In genomic region chr11:12020546-12020945, GRCh38 we compare ENCODE assay signal across 24 cellular contexts. TPM values are rescaled to one million over a fixed set of nuclear protein-coding genes. Genes with fewer than 3 reads are reported as not detected.
"Had no signal": no experiment of that assay in that cellular context is flagged by ENCODE, and none has a peak within 500 bp of the region (broad histone marks: within the 10 kb centered on the region; RNA-seq: fewer than 3 reads in every experiment).

No MANE protein-coding gene starts in this region.

- H3K27ac Mint-ChIP-seq: activated CD4-positive, alpha-beta memory T cell treated with anti-CD3 and anti-CD28 coated beads, Interleukin-2, amount 10 ng/mL, durations not matched to agents 7 days and 5 days; activated CD4-positive, alpha-beta T cell treated with anti-CD3 and anti-CD28 coated beads, Interleukin-2, amount 10 ng/mL, durations not matched to agents 24 days and 14 days; activated naive CD4-positive, alpha-beta T cell treated with anti-CD3 and anti-CD28 coated beads, Interleukin-2, amount 10 ng/mL, durations not matched to agents 7 days and 5 days; activated naive CD8-positive, alpha-beta T cell treated with anti-CD3 and anti-CD28 coated beads, Interleukin-2, amount 10 ng/mL, durations not matched to agents 7 days and 5 days; activated T-cell treated with anti-CD3 and anti-CD28 coated beads, Interleukin-2, amount 50 U/mL, for 24 hours; memory B cell; natural killer cell; stimulated activated effector memory CD8-positive, alpha-beta T cell treated with anti-CD3 and anti-CD28 coated beads, Interleukin-12 subunit alpha, Interleukin-12 subunit beta, amount 100 ng/mL, for 72 hours; stimulated activated naive CD8-positive, alpha-beta T cell treated with anti-CD3 and anti-CD28 coated beads, Interleukin-15, Interleukin-2, amounts not matched to agents 100 ng/mL and 50 ng/mL, for 24 hours; T-helper 17 cell had no signal

- H3K4me3 ChIP-seq: sigmoid colon had no signal

- H3K9me3 Mint-ChIP-seq: activated naive CD4-positive, alpha-beta T cell treated with anti-CD3 and anti-CD28 coated beads, Interleukin-2, amount 10 ng/mL, durations not matched to agents 7 days and 5 days; natural killer cell; stimulated activated naive CD8-positive, alpha-beta T cell treated with anti-CD3 and anti-CD28 coated beads, Interleukin-15, Interleukin-2, amounts not matched to agents 100 ng/mL and 50 ng/mL, for 24 hours had no signal

- H3K36me3 ChIP-seq: ascending aorta, brain microvascular endothelial cell, sigmoid colon, WERI-Rb-1 had no signal

- FAIRE-seq: islet of Langerhans, small intestine had no signal

- DNase-seq: activated CD4-positive, alpha-beta memory T cell treated with anti-CD3 and anti-CD28 coated beads, Interleukin-2, amount 10 ng/mL, durations not matched to agents 7 days and 5 days; activated CD4-positive, alpha-beta T cell treated with anti-CD3 and anti-CD28 coated beads, Interleukin-2, amount 10 ng/mL, durations not matched to agents 24 days and 14 days; activated CD8-positive, alpha-beta memory T cell treated with anti-CD3 and anti-CD28 coated beads, Interleukin-2, amount 50 U/mL, for 48 hours; activated gamma-delta T cell; activated naive CD4-positive, alpha-beta T cell treated with anti-CD3 and anti-CD28 coated beads, Interleukin-2, amount 10 ng/mL, durations not matched to agents 7 days and 5 days; activated naive CD8-positive, alpha-beta T cell treated with anti-CD3 and anti-CD28 coated beads, Interleukin-2, amount 10 ng/mL, durations not matched to agents 7 days and 5 days; activated T-cell treated with anti-CD3 and anti-CD28 coated beads, Interleukin-2, amount 50 U/mL, for 24 hours; brain microvascular endothelial cell; central memory CD4-positive, alpha-beta T cell; foreskin fibroblast; head of caudate nucleus; natural killer cell; sigmoid colon; small intestine; stimulated activated CD4-positive, alpha-beta T cell treated with anti-CD3 and anti-CD28 coated beads, Interleukin-4, amount 100 ng/mL, for 24 hours; substantia nigra; T-helper 17 cell; T1000; WERI-Rb-1 had no signal

- H3K4me1 Mint-ChIP-seq: activated CD4-positive, alpha-beta memory T cell treated with anti-CD3 and anti-CD28 coated beads, Interleukin-2, amount 10 ng/mL, durations not matched to agents 7 days and 5 days; activated CD4-positive, alpha-beta T cell treated with anti-CD3 and anti-CD28 coated beads, Interleukin-2, amount 10 ng/mL, durations not matched to agents 24 days and 14 days; activated naive CD4-positive, alpha-beta T cell treated with anti-CD3 and anti-CD28 coated beads, Interleukin-2, amount 10 ng/mL, durations not matched to agents 7 days and 5 days; activated naive CD8-positive, alpha-beta T cell treated with anti-CD3 and anti-CD28 coated beads, Interleukin-2, amount 10 ng/mL, durations not matched to agents 7 days and 5 days; memory B cell; natural killer cell; stimulated activated effector memory CD8-positive, alpha-beta T cell treated with anti-CD3 and anti-CD28 coated beads, Interleukin-12 subunit alpha, Interleukin-12 subunit beta, amount 100 ng/mL, for 72 hours; T-helper 17 cell had no signal

- H3K27ac ChIP-seq: brain microvascular endothelial cell, WERI-Rb-1 had no signal

- H3K27me3 ChIP-seq: ascending aorta, brain microvascular endothelial cell, sigmoid colon had no signal

- H3K36me3 Mint-ChIP-seq: activated naive CD4-positive, alpha-beta T cell treated with anti-CD3 and anti-CD28 coated beads, Interleukin-2, amount 10 ng/mL, durations not matched to agents 7 days and 5 days; activated naive CD8-positive, alpha-beta T cell treated with anti-CD3 and anti-CD28 coated beads, Interleukin-2, amount 10 ng/mL, durations not matched to agents 7 days and 5 days; natural killer cell; stimulated activated effector memory CD8-positive, alpha-beta T cell treated with anti-CD3 and anti-CD28 coated beads, Interleukin-12 subunit alpha, Interleukin-12 subunit beta, amount 100 ng/mL, for 72 hours had no signal

- H3K4me3 Mint-ChIP-seq: activated CD4-positive, alpha-beta memory T cell treated with anti-CD3 and anti-CD28 coated beads, Interleukin-2, amount 10 ng/mL, durations not matched to agents 7 days and 5 days; activated CD4-positive, alpha-beta T cell treated with anti-CD3 and anti-CD28 coated beads, Interleukin-2, amount 10 ng/mL, durations not matched to agents 24 days and 14 days; activated naive CD4-positive, alpha-beta T cell treated with anti-CD3 and anti-CD28 coated beads, Interleukin-2, amount 10 ng/mL, durations not matched to agents 7 days and 5 days; activated naive CD8-positive, alpha-beta T cell treated with anti-CD3 and anti-CD28 coated beads, Interleukin-2, amount 10 ng/mL, durations not matched to agents 7 days and 5 days; activated T-cell treated with anti-CD3 and anti-CD28 coated beads, Interleukin-2, amount 50 U/mL, for 24 hours; memory B cell; natural killer cell; stimulated activated effector memory CD8-positive, alpha-beta T cell treated with anti-CD3 and anti-CD28 coated beads, Interleukin-12 subunit alpha, Interleukin-12 subunit beta, amount 100 ng/mL, for 72 hours; stimulated activated naive CD8-positive, alpha-beta T cell treated with anti-CD3 and anti-CD28 coated beads, Interleukin-15, Interleukin-2, amounts not matched to agents 100 ng/mL and 50 ng/mL, for 24 hours; T-helper 17 cell had no signal

- H3K9me3 ChIP-seq: ascending aorta had no signal

RNA-seq across cellular contexts. Expression of gene DKK3, which starts 12.1 kb away (rescaled TPM):
- total RNA-seq: activated CD4-positive, alpha-beta memory T cell treated with anti-CD3 and anti-CD28 coated beads, Interleukin-2, amount 10 ng/mL, durations not matched to agents 7 days and 5 days; activated CD4-positive, alpha-beta T cell treated with anti-CD3 and anti-CD28 coated beads, Interleukin-2, amount 10 ng/mL, durations not matched to agents 24 days and 14 days had no signal
